1 cellular context compared by ENCODE assay signal in the genomic region with DNA sequence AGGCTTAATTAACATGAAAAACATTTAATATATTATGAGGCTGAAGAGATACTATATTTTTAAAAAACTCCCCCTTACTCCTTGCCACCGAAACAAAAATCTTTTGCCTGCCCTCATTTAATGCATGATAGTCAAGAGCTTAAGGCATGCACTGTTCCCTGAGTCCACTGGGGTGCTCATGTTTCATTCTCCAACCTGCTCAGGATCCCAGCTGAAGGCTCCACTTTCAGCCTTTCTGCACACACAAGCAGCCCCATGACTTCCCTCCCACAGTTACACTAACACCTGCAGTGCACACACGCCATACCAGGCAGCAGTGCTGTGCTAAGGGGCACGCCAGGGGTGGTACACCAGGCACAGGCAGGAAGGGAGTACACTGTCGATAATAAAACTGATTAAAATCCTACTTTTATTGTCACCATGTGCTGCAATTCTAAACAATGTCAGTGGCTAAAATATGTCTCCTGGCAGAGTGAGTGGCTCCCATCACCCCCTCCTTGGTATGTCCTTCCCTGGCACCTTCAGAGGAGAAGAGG.
TF ChIP-seq lines count a peak whose summit lies in the region.

No MANE protein-coding gene starts in this region.

TF ChIP-seq in SK-N-SH, 30 proteins besides CTCF, POLR2A, EP300 and RAD21 (continued from another document):
- TF ChIP-seq RFX5 (IDR thresholded peaks at IDR 0.05; ENCODE audit: low read length): no peak
- no peak for TF ChIP-seq GATA2 (CRISPR knock-in tag; IDR thresholded peaks at IDR 0.05)
- TF ChIP-seq, protein P1, sequence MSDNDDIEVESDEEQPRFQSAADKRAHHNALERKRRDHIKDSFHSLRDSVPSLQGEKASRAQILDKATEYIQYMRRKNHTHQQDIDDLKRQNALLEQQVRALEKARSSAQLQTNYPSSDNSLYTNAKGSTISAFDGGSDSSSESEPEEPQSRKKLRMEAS (IDR thresholded peaks at IDR 0.05; ENCODE audit: low read depth): no peak
- TF ChIP-seq, protein P2, sequence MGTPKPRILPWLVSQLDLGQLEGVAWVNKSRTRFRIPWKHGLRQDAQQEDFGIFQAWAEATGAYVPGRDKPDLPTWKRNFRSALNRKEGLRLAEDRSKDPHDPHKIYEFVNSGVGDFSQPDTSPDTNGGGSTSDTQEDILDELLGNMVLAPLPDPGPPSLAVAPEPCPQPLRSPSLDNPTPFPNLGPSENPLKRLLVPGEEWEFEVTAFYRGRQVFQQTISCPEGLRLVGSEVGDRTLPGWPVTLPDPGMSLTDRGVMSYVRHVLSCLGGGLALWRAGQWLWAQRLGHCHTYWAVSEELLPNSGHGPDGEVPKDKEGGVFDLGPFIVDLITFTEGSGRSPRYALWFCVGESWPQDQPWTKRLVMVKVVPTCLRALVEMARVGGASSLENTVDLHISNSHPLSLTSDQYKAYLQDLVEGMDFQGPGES (IDR thresholded peaks at IDR 0.05; ENCODE audit: low read depth, low read length): no peak
- no peak for TF ChIP-seq ELF1 (IDR thresholded peaks at IDR 0.05)
- no peak for TF ChIP-seq SIN3A (IDR thresholded peaks at IDR 0.05; ENCODE audit: borderline replicate concordance, low read depth, low read length)
- TF ChIP-seq, protein P3, sequence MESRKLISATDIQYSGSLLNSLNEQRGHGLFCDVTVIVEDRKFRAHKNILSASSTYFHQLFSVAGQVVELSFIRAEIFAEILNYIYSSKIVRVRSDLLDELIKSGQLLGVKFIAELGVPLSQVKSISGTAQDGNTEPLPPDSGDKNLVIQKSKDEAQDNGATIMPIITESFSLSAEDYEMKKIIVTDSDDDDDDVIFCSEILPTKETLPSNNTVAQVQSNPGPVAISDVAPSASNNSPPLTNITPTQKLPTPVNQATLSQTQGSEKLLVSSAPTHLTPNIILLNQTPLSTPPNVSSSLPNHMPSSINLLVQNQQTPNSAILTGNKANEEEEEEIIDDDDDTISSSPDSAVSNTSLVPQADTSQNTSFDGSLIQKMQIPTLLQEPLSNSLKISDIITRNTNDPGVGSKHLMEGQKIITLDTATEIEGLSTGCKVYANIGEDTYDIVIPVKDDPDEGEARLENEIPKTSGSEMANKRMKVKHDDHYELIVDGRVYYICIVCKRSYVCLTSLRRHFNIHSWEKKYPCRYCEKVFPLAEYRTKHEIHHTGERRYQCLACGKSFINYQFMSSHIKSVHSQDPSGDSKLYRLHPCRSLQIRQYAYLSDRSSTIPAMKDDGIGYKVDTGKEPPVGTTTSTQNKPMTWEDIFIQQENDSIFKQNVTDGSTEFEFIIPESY (IDR thresholded peaks at IDR 0.05; ENCODE audit: borderline replicate concordance, low read depth): no peak
- no peak for TF ChIP-seq FOXJ3 (CRISPR knock-in tag; IDR thresholded peaks at IDR 0.05)
TF ChIP-seq in SK-N-SH: peak in this region for 0.
